In genomic region chr17:29050176-29050575, GRCh38 we compare ENCODE assay signal across 27 cellular contexts. TPM values are rescaled to one million over a fixed set of nuclear protein-coding genes. Genes with fewer than 3 reads are reported as not detected.
"Had no signal": no experiment of that assay in that cellular context is flagged by ENCODE, and none has a peak within 500 bp of the region (broad histone marks: within the 10 kb centered on the region; RNA-seq: fewer than 3 reads in every experiment).

No MANE protein-coding gene starts in this region.

- DNase-seq: activated CD4-positive, alpha-beta T cell treated with anti-CD3 and anti-CD28 coated beads for 48 hours; activated CD4-positive, alpha-beta T cell treated with anti-CD3 and anti-CD28 coated beads, Interleukin-2, amount 50 U/mL, for 4 hours; activated CD4-positive, CD25-positive, alpha-beta regulatory T cell treated with anti-CD3 and anti-CD28 coated beads, Interleukin-2, amount 50 U/mL, for 72 hours; activated CD8-positive, alpha-beta memory T cell treated with anti-CD3 and anti-CD28 coated beads, Interleukin-2, amount 50 U/mL, for 48 hours; activated CD8-positive, alpha-beta T cell treated with anti-CD3 and anti-CD28 coated beads, Interleukin-2, amount 10 ng/mL, durations not matched to agents 7 days and 5 days; activated naive CD4-positive, alpha-beta T cell treated with anti-CD3 and anti-CD28 coated beads, Interleukin-2, amount 50 U/mL, for 16 hours; activated naive CD8-positive, alpha-beta T cell treated with anti-CD3 and anti-CD28 coated beads, Interleukin-2, amount 10 ng/mL, durations not matched to agents 7 days and 5 days; activated T-cell treated with anti-CD3 and anti-CD28 coated beads, Interleukin-2, amount 50 U/mL, for 1 hour; adrenal gland; anterior cingulate cortex; Karpas-422; MM.1S; NCI-H1105 treated with DMSO at 0.1 percent for 48 hours; NCI-H146; NCI-H187 treated with DMSO at 0.1 percent for 48 hours; NCI-H2081 treated with DMSO at 0.1 percent for 48 hours; NCI-H446; NCI-H524; NK-92 treated with Interleukin-12 subunit alpha and Interleukin-12 subunit beta, amount 100 ng/mL, for 24 hours; OCI-M1; Right ventricle myocardium superior; RPMI8226 had no signal

- H3K36me3 Mint-ChIP-seq: activated naive CD8-positive, alpha-beta T cell treated with anti-CD3 and anti-CD28 coated beads, Interleukin-2, amount 10 ng/mL, durations not matched to agents 7 days and 5 days had no signal

- H3K4me3 Mint-ChIP-seq: activated CD8-positive, alpha-beta T cell treated with anti-CD3 and anti-CD28 coated beads, Interleukin-2, amount 10 ng/mL, durations not matched to agents 7 days and 5 days; activated naive CD8-positive, alpha-beta T cell treated with anti-CD3 and anti-CD28 coated beads, Interleukin-2, amount 10 ng/mL, durations not matched to agents 7 days and 5 days; T-helper 1 cell treated with Interleukin-12 subunit alpha and Interleukin-12 subunit beta and Interleukin-4 antibody, amounts not matched to agents 30 μg/mL and 1 μg/mL, for 36 hours; WTC11 had no signal

- H3K9me3 Mint-ChIP-seq: activated naive CD8-positive, alpha-beta T cell treated with anti-CD3 and anti-CD28 coated beads, Interleukin-2, amount 10 ng/mL, durations not matched to agents 7 days and 5 days; T-helper 1 cell treated with Interleukin-12 subunit alpha and Interleukin-12 subunit beta and Interleukin-4 antibody, amounts not matched to agents 30 μg/mL and 1 μg/mL, for 36 hours; WTC11 had no signal

- H3K9me3 ChIP-seq: adrenal gland, SJSA1 had no signal

- H3K4me1 ChIP-seq: SJSA1 had no signal

- H3K27me3 ChIP-seq: adrenal gland had no signal

- H3K36me3 ChIP-seq: adrenal gland, SJSA1 had no signal

- H3K27ac Mint-ChIP-seq: activated CD8-positive, alpha-beta T cell treated with anti-CD3 and anti-CD28 coated beads, Interleukin-2, amount 10 ng/mL, durations not matched to agents 7 days and 5 days; activated naive CD8-positive, alpha-beta T cell treated with anti-CD3 and anti-CD28 coated beads, Interleukin-2, amount 10 ng/mL, durations not matched to agents 7 days and 5 days; T-helper 1 cell treated with Interleukin-12 subunit alpha and Interleukin-12 subunit beta and Interleukin-4 antibody, amounts not matched to agents 30 μg/mL and 1 μg/mL, for 36 hours; WTC11 had no signal

- H3K27ac ChIP-seq: adrenal gland, SJSA1 had no signal

- H3K4me1 Mint-ChIP-seq: activated naive CD8-positive, alpha-beta T cell treated with anti-CD3 and anti-CD28 coated beads, Interleukin-2, amount 10 ng/mL, durations not matched to agents 7 days and 5 days had no signal

- H3K4me3 ChIP-seq: adrenal gland, K562, SJSA1 had no signal

RNA-seq across cellular contexts. Expression of gene SEZ6, which starts 44.3 kb away (rescaled TPM):
- total RNA-seq: activated CD8-positive, alpha-beta T cell treated with anti-CD3 and anti-CD28 coated beads, Interleukin-2, amount 10 ng/mL, durations not matched to agents 7 days and 5 days; activated naive CD8-positive, alpha-beta T cell treated with anti-CD3 and anti-CD28 coated beads, Interleukin-2, amount 10 ng/mL, durations not matched to agents 7 days and 5 days; bronchial epithelial cell; K562; Right ventricle myocardium superior; SJSA1 had no signal
